Comparison of ENCODE assay signal across 10 cellular contexts in genomic region chr18:449374-449773, GRCh38. TPM values are rescaled to one million over a fixed set of nuclear protein-coding genes. Genes with fewer than 3 reads are reported as not detected.
A peak's percentile ranks its signal among the peaks of the same experiment; 100 is the strongest.
DNase-seq lines count a peak whose midpoint lies in the region; ATAC-seq and TF ChIP-seq lines count a peak whose summit lies in the region.
"Had no signal": no experiment of that assay in that cellular context is flagged by ENCODE, and none has a peak within 500 bp of the region (broad histone marks: within the 10 kb centered on the region; RNA-seq: fewer than 3 reads in every experiment).

No MANE protein-coding gene starts in this region.

- no peaks in the 10 kb centered on the region for H3K36me3 ChIP-seq in RWPE2 (ENCODE audit: low read depth)
- H3K36me3 ChIP-seq in cardiac muscle cell = no peaks in the 10 kb centered on the region
- no peaks in the 10 kb centered on the region for H3K36me3 ChIP-seq in parathyroid adenoma (ENCODE audit: control insufficient read depth, insufficient read depth, low read length)
- H3K36me3 ChIP-seq: ascending aorta, ovary had no signal

- H3K4me1 ChIP-seq in RWPE2 (ENCODE audit: insufficient read depth, poor library complexity, severe bottlenecking) (no peaks in the 10 kb centered on the region), cardiac muscle cell (ENCODE audit: low read depth) (peaks cover 14% of the 10 kb centered on the region), parathyroid adenoma (no peaks in the 10 kb centered on the region)
- H3K4me1 ChIP-seq: ascending aorta had no signal

- H3K9ac ChIP-seq in parathyroid adenoma = no peak overlapping the region

- no peaks in the 10 kb centered on the region for H3K9me3 ChIP-seq in RWPE2 (ENCODE audit: severe bottlenecking)
- no peaks in the 10 kb centered on the region for H3K9me3 ChIP-seq in cardiac muscle cell (ENCODE audit: low read depth)
- H3K9me3 ChIP-seq in parathyroid adenoma (ENCODE audit: control insufficient read depth, low read length) = no peaks in the 10 kb centered on the region
- H3K9me3 ChIP-seq: ovary had no signal

- H3K79me2 ChIP-seq in parathyroid adenoma = no peaks in the 10 kb centered on the region

- H3K4me2 ChIP-seq in parathyroid adenoma (ENCODE audit: low read length) = peak overlapping the region; percentile 52

- H3K4me3 ChIP-seq in RWPE2 (ENCODE audit: severe bottlenecking) (no peak overlapping the region), cardiac muscle cell (no peak overlapping the region), parathyroid adenoma (ENCODE audit: low read depth, low read length) (peak overlapping the region; percentile 20)
- H3K4me3 ChIP-seq: ascending aorta, ovary had no signal

- DNase-seq in HuH-7 (ENCODE audit: low spot score) (peak; percentile 58), RWPE2 (ENCODE audit: low spot score) (no peak), cardiac muscle cell (ENCODE audit: low read depth in 1 of 2, low spot score in 1 of 2) (peak; percentile 38 to 81), NCI-H2227 (lab: John Stamatoyannopoulos, UW; ENCODE audit: unreplicated experiment) (no peak), RPMI8226 (no peak), inferior parietal cortex (ENCODE audit: extremely low spot score) (no peak)

- peak; percentile 29; the same call in 1 of the 3 replicates for ATAC-seq in RWPE2 (ENCODE audit: low read depth)

- H3K27me3 ChIP-seq in RWPE2 (ENCODE audit: insufficient read depth, poor library complexity, severe bottlenecking) (no peaks in the 10 kb centered on the region), cardiac muscle cell (no peaks in the 10 kb centered on the region), parathyroid adenoma (ENCODE audit: control insufficient read depth, insufficient read depth, low read length) (no peaks in the 10 kb centered on the region)
- H3K27me3 ChIP-seq: ascending aorta, ovary had no signal

- TF ChIP-seq CTCF in RWPE2 (IDR thresholded peaks at IDR 0.05; ENCODE audit: poor library complexity, severe bottlenecking) (no peak), cardiac muscle cell (IDR thresholded peaks at IDR 0.05; ENCODE audit: low read depth, low read length) (no peak), parathyroid adenoma (IDR thresholded peaks at IDR 0.05) (no peak)

- peak overlapping the region; percentile 72 for H2AFZ ChIP-seq in parathyroid adenoma

- H3K27ac ChIP-seq in RWPE2 (ENCODE audit: poor library complexity, severe bottlenecking) = no peak overlapping the region
- H3K27ac ChIP-seq in cardiac muscle cell = peak overlapping the region; percentile 44
- peak overlapping the region; percentile 68 for H3K27ac ChIP-seq in parathyroid adenoma
- H3K27ac ChIP-seq: ascending aorta, ovary had no signal

RNA-seq across cellular contexts. Expression of gene COLEC12, which starts 51.1 kb away (rescaled TPM):
- total RNA-seq in cardiac muscle cell = 57.5 and 61.1 TPM in 2 replicates
- polyA plus RNA-seq in cardiac muscle cell = 69.0 and 78.7 TPM in 2 replicates
- total RNA-seq: HT1080 had no signal

Comparison
In these comparisons a context has a peak if more than half of its experiments do, and no peak if none do; other contexts are left out.
1. DNase-seq: peak in HuH-7 (single experiment) and cardiac muscle cell (2 of 2); none in RWPE2 (single experiment), NCI-H2227 (single experiment), RPMI8226 (single experiment) and inferior parietal cortex (single experiment).